In genomic region chr7:32072397-32072796, GRCh38 we compare ENCODE assay signal across 1 cellular context.
TF ChIP-seq lines count a peak whose summit lies in the region.

No MANE protein-coding gene starts in this region.

TF ChIP-seq in neural cell, 6 proteins besides CTCF, POLR2A, EP300 and RAD21 (continued from another document):
- no peak for TF ChIP-seq REST (IDR thresholded peaks at IDR 0.05; ENCODE audit: borderline replicate concordance)
- TF ChIP-seq POLR2AphosphoS5 (IDR thresholded peaks at IDR 0.05) = no peak
- no peak for TF ChIP-seq MXI1 (conservative IDR thresholded peaks at IDR 0.05; ENCODE audit: poor library complexity, severe bottlenecking)
- TF ChIP-seq SMC3 (conservative IDR thresholded peaks at IDR 0.05; ENCODE audit: poor library complexity) = no peak
- no peak for TF ChIP-seq TAF1 (IDR thresholded peaks at IDR 0.05; ENCODE audit: low read depth)
TF ChIP-seq in neural cell: peak in this region for 0.
